Comparison of ENCODE assay signal across 9 cellular contexts in the genomic region with DNA sequence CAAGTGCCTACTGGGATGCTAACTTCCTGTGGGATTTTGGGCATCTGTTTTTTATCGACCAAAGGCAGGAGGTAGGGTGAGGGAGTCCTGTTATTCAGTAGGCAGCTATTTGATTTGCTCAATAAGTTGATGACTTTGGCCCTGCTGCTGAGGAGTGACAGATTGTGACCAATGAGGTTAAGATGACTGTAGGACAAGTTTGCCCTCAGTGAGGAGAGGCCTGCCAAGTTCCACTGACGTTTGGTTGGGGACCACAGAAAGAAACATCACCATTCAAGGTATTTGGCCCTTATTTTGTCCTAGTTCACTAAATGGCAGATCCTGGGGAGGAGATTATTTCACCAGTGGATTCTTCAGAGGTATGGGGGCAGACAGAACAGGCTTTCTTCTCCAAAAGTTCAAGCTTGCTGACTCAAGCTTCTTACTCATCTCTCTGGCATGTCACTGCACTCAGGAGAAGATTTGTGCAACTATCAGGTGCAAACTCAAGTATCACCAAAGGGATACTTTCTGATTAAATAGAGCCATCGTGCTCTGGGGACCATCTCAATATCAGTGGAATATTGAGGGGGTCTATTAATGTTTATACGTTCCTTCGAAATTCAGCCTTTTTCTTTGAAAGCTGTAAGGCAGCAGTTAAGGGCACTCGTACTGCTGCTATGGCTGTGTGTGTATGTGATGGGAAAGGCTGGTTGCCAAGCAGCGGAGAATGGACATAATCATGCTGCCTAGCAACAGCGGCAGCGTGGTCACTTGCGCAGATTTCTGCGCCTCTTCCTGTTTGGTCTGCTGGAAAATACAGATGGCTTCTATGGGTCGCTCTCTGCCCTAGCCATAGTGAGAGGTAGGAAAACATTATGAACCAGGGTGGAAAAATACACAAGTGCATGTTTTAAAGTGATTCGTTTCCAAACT.
A peak's percentile ranks its signal among the peaks of the same experiment; 100 is the strongest.
DNase-seq lines count a peak whose midpoint lies in the region; ATAC-seq and TF ChIP-seq lines count a peak whose summit lies in the region.
"Had no signal": no experiment of that assay in that cellular context is flagged by ENCODE, and none has a peak within 500 bp of the region (broad histone marks: within the 10 kb centered on the region; RNA-seq: fewer than 3 reads in every experiment).

No MANE protein-coding gene starts in this region.

- peak; percentile 67 for DNase-seq in ELR (ENCODE audit: low read depth)
- DNase-seq in PC-9: peak; percentile 73 to 92
- DNase-seq in fibroblast of peridontal ligament (ENCODE audit: extremely low read depth): peak; percentile 47
- DNase-seq in omental fat pad (ENCODE audit: low spot score): no peak
- no peak for DNase-seq in NCI-H2171 (lab: John Stamatoyannopoulos, UW)
- no peak for DNase-seq in DMS79 treated with DMSO at 0.1 percent for 48 hours (lab: John Stamatoyannopoulos, UW)
- no peak for DNase-seq in UCSD-AML1 (lab: John Stamatoyannopoulos, UW; ENCODE audit: unreplicated experiment)
- no peak for DNase-seq in HAP-1 (ENCODE audit: low spot score in 2 of 2)
- DNase-seq: activated CD4-positive, alpha-beta T cell treated with anti-CD3 and anti-CD28 coated beads for 36 hours had no signal

- H3K36me3 ChIP-seq in PC-9 (ENCODE audit: low read depth) (no peaks in the 10 kb centered on the region), HAP-1 (replicated peaks) (no peaks in the 10 kb centered on the region)

- CTCF ChIA-PET in PC-9 (lab: Charles Lee): interaction anchor here (0.6 to 1.3 kb wide), 2 partner anchors 22 to 471 kb away, joined by 3 read pairs; no protein-coding TSS in a partner anchor

- no peaks in the 10 kb centered on the region for H3K9me3 ChIP-seq in PC-9 (ENCODE audit: insufficient read depth, low read depth)
- H3K9me3 ChIP-seq in HAP-1: no peaks in the 10 kb centered on the region

- H3K4me3 ChIP-seq in PC-9 (no peak overlapping the region), HAP-1 (no peak overlapping the region)

- no peak for TF ChIP-seq CTCF in PC-9 (conservative IDR thresholded peaks at IDR 0.05)
- TF ChIP-seq CTCF in omental fat pad (IDR thresholded peaks at IDR 0.05): no peak

- BruUV-seq in PC-9 (replicated peaks; lab: Mats Ljungman, UMichigan): no TSS peak

- peak; percentile 77 for ATAC-seq in omental fat pad (ENCODE audit: low FRiP score)
- ATAC-seq: activated CD4-positive, alpha-beta T cell treated with anti-CD3 and anti-CD28 coated beads for 36 hours had no signal

- peak overlapping the region; percentile 48 for H3K4me2 ChIP-seq in PC-9

- no peaks in the 10 kb centered on the region for H3K9me2 ChIP-seq in PC-9 (ENCODE audit: insufficient read depth)

- intact Hi-C loops in PC-9 (cut with micrococcal nuclease; ENCODE audit: unreplicated experiment): loop anchor here (1.0 to 5.0 kb wide), 4 partner anchors 14 to 80 kb away; partner anchors contain the start of gene PBX1

- no peaks in the 10 kb centered on the region for H4K20me1 ChIP-seq in PC-9 (ENCODE audit: insufficient read depth)

- POLR2A ChIA-PET in PC-9 (lab: Charles Lee; ENCODE audit: unreplicated experiment): interaction anchor here (0.6 kb wide), 4 partner anchors 10 to 135 kb away, joined by 3 to 10 read pairs (median 8); no protein-coding TSS in a partner anchor

- H3K4me1 ChIP-seq in PC-9 (replicated peaks; ENCODE audit: insufficient read depth): peaks cover 61% of the 10 kb centered on the region
- H3K4me1 ChIP-seq in HAP-1: no peaks in the 10 kb centered on the region

- H2AFZ ChIP-seq in PC-9: no peak overlapping the region

- H3K79me2 ChIP-seq in PC-9 (ENCODE audit: low read depth): peaks cover 60% of the 10 kb centered on the region

- H3K27ac ChIP-seq in PC-9: peak overlapping the region; percentile 86

- peaks cover 30% of the 10 kb centered on the region for H3F3A ChIP-seq in PC-9 (ENCODE audit: insufficient read depth, low read depth)

- H3K27me3 ChIP-seq in PC-9 (ENCODE audit: insufficient read depth, low read depth): no peaks in the 10 kb centered on the region
- H3K27me3 ChIP-seq in HAP-1 (ENCODE audit: low read depth): no peaks in the 10 kb centered on the region

- in situ Hi-C loops in HAP-1 (cut with MboI; ENCODE audit: low sequenced_read_pairs): no loop called here

Comparison
In these comparisons a context has a peak if more than half of its experiments do, and no peak if none do; other contexts are left out.
1. DNase-seq: peak in ELR (single experiment), PC-9 (2 of 2) and fibroblast of peridontal ligament (single experiment); none in omental fat pad (single experiment), NCI-H2171 (single experiment), DMS79 treated with DMSO at 0.1 percent for 48 hours (single experiment), UCSD-AML1 (single experiment) and HAP-1 (0 of 2).